Comparison of ENCODE assay signal across 10 cellular contexts in the genomic region with DNA sequence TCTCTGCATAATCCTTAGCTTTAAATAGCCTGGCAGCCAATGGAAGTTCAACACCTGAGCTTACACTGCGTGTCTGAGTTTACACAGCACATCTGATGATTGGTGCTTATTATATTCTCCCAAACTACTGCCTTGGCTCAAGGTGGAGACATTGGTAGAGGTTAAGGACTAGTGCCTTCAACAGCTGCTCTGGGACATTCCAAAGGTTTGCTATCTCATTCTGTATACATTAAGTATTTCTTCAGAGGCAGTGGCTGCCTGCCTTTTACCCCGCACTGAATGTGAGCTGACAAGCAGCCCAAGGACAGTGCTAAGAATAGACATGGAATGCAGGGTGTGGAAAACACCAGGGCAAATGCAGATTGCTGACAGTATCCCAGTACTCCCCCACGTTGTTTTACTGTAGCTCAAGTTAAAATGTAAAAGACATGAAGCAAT. TPM values are rescaled to one million over a fixed set of nuclear protein-coding genes. Genes with fewer than 3 reads are reported as not detected.
DNase-seq lines count a peak whose midpoint lies in the region; ATAC-seq and TF ChIP-seq lines count a peak whose summit lies in the region.
"Had no signal": no experiment of that assay in that cellular context is flagged by ENCODE, and none has a peak within 500 bp of the region (broad histone marks: within the 10 kb centered on the region; RNA-seq: fewer than 3 reads in every experiment).

No MANE protein-coding gene starts in this region.

- no peak for TF ChIP-seq CTCF in SK-N-SH (IDR thresholded peaks at IDR 0.05)
- no peak for TF ChIP-seq CTCF in gastroesophageal sphincter (IDR thresholded peaks at IDR 0.05)
- no peak for TF ChIP-seq CTCF in parathyroid adenoma (IDR thresholded peaks at IDR 0.05)

- peak overlapping the region; percentile 57 for H3K4me2 ChIP-seq in SK-N-SH
- no peak overlapping the region for H3K4me2 ChIP-seq in parathyroid adenoma (ENCODE audit: low read length)

- no peaks in the 10 kb centered on the region for H4K20me1 ChIP-seq in SK-N-SH (ENCODE audit: insufficient read depth)

- H3K36me3 ChIP-seq in SK-N-SH (replicated peaks in 1 of 2; ENCODE audit: control insufficient read depth in 1 of 2, insufficient read depth in 2 of 2, low read length in 1 of 2) (no peaks in the 10 kb centered on the region), gastroesophageal sphincter (no peaks in the 10 kb centered on the region), parathyroid adenoma (ENCODE audit: control insufficient read depth, insufficient read depth, low read length) (no peaks in the 10 kb centered on the region)

- no peak overlapping the region; the same call in 1 of the 2 replicates for H3K9ac ChIP-seq in SK-N-SH
- H3K9ac ChIP-seq in parathyroid adenoma, result no peak overlapping the region

- in situ Hi-C loops in Caki2 (cut with HindIII; ENCODE audit: low pct_unique_long_range_greater_than_20kb, low sequenced_read_pairs), result no loop called here

- peak overlapping the region; percentile 3 to 10; a peak in 2 of 4 replicates for H3K4me3 ChIP-seq in SK-N-SH (ENCODE audit: low read depth in 2 of 2, low read length in 1 of 2)
- peak overlapping the region; percentile 4 to 38 for H3K4me3 ChIP-seq in gastroesophageal sphincter
- no peak overlapping the region for H3K4me3 ChIP-seq in parathyroid adenoma (ENCODE audit: low read depth, low read length)

- ATAC-seq in gastroesophageal sphincter (peak; percentile 59), HG02870 (IDR thresholded peaks at IDR 0.05; ENCODE audit: unreplicated experiment) (no peak)
- no peak for ATAC-seq in stimulated activated effector memory CD8-positive, alpha-beta T cell treated with anti-CD3 and anti-CD28 coated beads, Interleukin-12 subunit alpha, Interleukin-12 subunit beta, amount 100 ng/mL, for 72 hours
- ATAC-seq: T-cell had no signal

- no peaks in the 10 kb centered on the region for H3K9me2 ChIP-seq in SK-N-SH

- no peak overlapping the region for H3K27ac Mint-ChIP-seq in stimulated activated effector memory CD8-positive, alpha-beta T cell treated with anti-CD3 and anti-CD28 coated beads, Interleukin-12 subunit alpha, Interleukin-12 subunit beta, amount 100 ng/mL, for 72 hours
- H3K27ac Mint-ChIP-seq: memory B cell, T-cell had no signal

- TF ChIP-seq EP300 in SK-N-SH (IDR thresholded peaks at IDR 0.05; ENCODE audit: borderline replicate concordance in 1 of 2, low read depth in 1 of 2, low read length in 1 of 2) (peak in 1 of 2 experiments; percentile 29; a peak in 1 of 4 replicates), gastroesophageal sphincter (IDR thresholded peaks at IDR 0.05) (no peak)

- H3K27me3 ChIP-seq in SK-N-SH (ENCODE audit: insufficient read depth) (no peaks in the 10 kb centered on the region), gastroesophageal sphincter (no peaks in the 10 kb centered on the region), parathyroid adenoma (ENCODE audit: control insufficient read depth, insufficient read depth, low read length) (no peaks in the 10 kb centered on the region)

- DNase-seq in Caki2 (ENCODE audit: low read depth) (peak; percentile 18), SK-N-SH (no peak), GM19238 (ENCODE audit: insufficient read length, low spot score) (no peak), NCI-H510A (lab: John Stamatoyannopoulos, UW) (no peak)
- DNase-seq in stimulated activated effector memory CD8-positive, alpha-beta T cell treated with anti-CD3 and anti-CD28 coated beads, Interleukin-12 subunit alpha, Interleukin-12 subunit beta, amount 100 ng/mL, for 72 hours (ENCODE audit: low spot score in 2 of 2), result no peak
- DNase-seq: T-cell had no signal

- no peak for TF ChIP-seq POLR2A in gastroesophageal sphincter (IDR thresholded peaks at IDR 0.05)

- H2AFZ ChIP-seq in SK-N-SH (ENCODE audit: low read depth) (peak overlapping the region; percentile 54; the same call in 1 of the 2 replicates), parathyroid adenoma (peak overlapping the region; percentile 42)

- POLR2A ChIA-PET in SK-N-SH (lab: Yijun Ruan, JAX), result no interaction called here

- H3K36me3 Mint-ChIP-seq in stimulated activated effector memory CD8-positive, alpha-beta T cell treated with anti-CD3 and anti-CD28 coated beads, Interleukin-12 subunit alpha, Interleukin-12 subunit beta, amount 100 ng/mL, for 72 hours, result no peaks in the 10 kb centered on the region
- H3K36me3 Mint-ChIP-seq: memory B cell, T-cell had no signal

- H3K79me2 ChIP-seq in SK-N-SH (ENCODE audit: insufficient read depth) (no peaks in the 10 kb centered on the region), parathyroid adenoma (no peaks in the 10 kb centered on the region)

- H3K4me1 Mint-ChIP-seq in stimulated activated effector memory CD8-positive, alpha-beta T cell treated with anti-CD3 and anti-CD28 coated beads, Interleukin-12 subunit alpha, Interleukin-12 subunit beta, amount 100 ng/mL, for 72 hours, result no peaks in the 10 kb centered on the region
- H3K4me1 Mint-ChIP-seq: memory B cell, T-cell had no signal

- 17% methylated on average over 3 of the region's 3 CpGs for WGBS in SK-N-SH (ENCODE audit: low lambda C conversion rate)
- WGBS in gastroesophageal sphincter (ENCODE audit: low coverage in 1 of 2), 2 donors, result 10 to 17% methylated on average over 2 to 3 of the region's 3 CpGs

- no peak overlapping the region for H3K4me3 Mint-ChIP-seq in stimulated activated effector memory CD8-positive, alpha-beta T cell treated with anti-CD3 and anti-CD28 coated beads, Interleukin-12 subunit alpha, Interleukin-12 subunit beta, amount 100 ng/mL, for 72 hours
- H3K4me3 Mint-ChIP-seq: memory B cell, T-cell had no signal

- CTCF ChIA-PET in SK-N-SH (lab: Yijun Ruan, JAX), result interaction anchor here (1.2 to 2.4 kb wide), 3 partner anchors 32 to 410 kb away, joined by 4 to 17 read pairs (median 8); no protein-coding TSS in a partner anchor

- no peaks in the 10 kb centered on the region for H3K9me3 Mint-ChIP-seq in stimulated activated effector memory CD8-positive, alpha-beta T cell treated with anti-CD3 and anti-CD28 coated beads, Interleukin-12 subunit alpha, Interleukin-12 subunit beta, amount 100 ng/mL, for 72 hours

- H3K9me3 ChIP-seq in SK-N-SH (no peaks in the 10 kb centered on the region), gastroesophageal sphincter (no peaks in the 10 kb centered on the region), parathyroid adenoma (ENCODE audit: control insufficient read depth, low read length) (no peaks in the 10 kb centered on the region)

- peaks cover 5 to 23% of the 10 kb centered on the region in 2 experiments; a peak in 3 of 4 replicates for H3K4me1 ChIP-seq in SK-N-SH (ENCODE audit: control insufficient read depth in 1 of 2, insufficient read depth in 2 of 2, low read depth in 1 of 2, low read length in 1 of 2)
- peaks cover 0 to 46% (median 0%) of the 10 kb centered on the region in 3 donors for H3K4me1 ChIP-seq in gastroesophageal sphincter
- H3K4me1 ChIP-seq in parathyroid adenoma, result peaks cover 4% of the 10 kb centered on the region

- H3F3A ChIP-seq in SK-N-SH (replicated peaks; ENCODE audit: insufficient read depth), result no peaks in the 10 kb centered on the region

- no peak for TF ChIP-seq RAD21 in SK-N-SH (IDR thresholded peaks at IDR 0.05; ENCODE audit: low read length)

- H3K27ac ChIP-seq in SK-N-SH (ENCODE audit: low read depth in 2 of 2, low read length in 1 of 2) (peak overlapping the region; percentile 42 to 78; a peak in 3 of 4 replicates), gastroesophageal sphincter (peak overlapping the region; percentile 56 to 84 (median 77)), parathyroid adenoma (no peak overlapping the region)

TF ChIP-seq in SK-N-SH, 30 proteins besides CTCF, POLR2A, EP300 and RAD21 (continues in another document):
- peak; percentile 41 for TF ChIP-seq TCF12 (IDR thresholded peaks at IDR 0.05)
- peak; percentile 19; the same call in 1 of the 2 replicates for TF ChIP-seq TEAD4 (IDR thresholded peaks at IDR 0.05; ENCODE audit: borderline replicate concordance, insufficient read depth)
- TF ChIP-seq, protein P1, sequence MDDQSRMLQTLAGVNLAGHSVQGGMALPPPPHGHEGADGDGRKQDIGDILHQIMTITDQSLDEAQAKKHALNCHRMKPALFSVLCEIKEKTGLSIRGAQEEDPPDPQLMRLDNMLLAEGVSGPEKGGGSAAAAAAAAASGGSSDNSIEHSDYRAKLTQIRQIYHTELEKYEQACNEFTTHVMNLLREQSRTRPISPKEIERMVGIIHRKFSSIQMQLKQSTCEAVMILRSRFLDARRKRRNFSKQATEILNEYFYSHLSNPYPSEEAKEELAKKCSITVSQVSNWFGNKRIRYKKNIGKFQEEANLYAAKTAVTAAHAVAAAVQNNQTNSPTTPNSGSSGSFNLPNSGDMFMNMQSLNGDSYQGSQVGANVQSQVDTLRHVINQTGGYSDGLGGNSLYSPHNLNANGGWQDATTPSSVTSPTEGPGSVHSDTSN (IDR thresholded peaks at IDR 0.05), result peak; percentile 51
- no peak for TF ChIP-seq NRF1 (IDR thresholded peaks at IDR 0.05; ENCODE audit: low read depth, low read length)
- TF ChIP-seq MXI1 (IDR thresholded peaks at IDR 0.05; ENCODE audit: low read depth, low read length), result no peak
- no peak for TF ChIP-seq EZH2phosphoT487 (IDR thresholded peaks at IDR 0.05; ENCODE audit: borderline replicate concordance, low read depth)
- no peak for TF ChIP-seq RCOR1 (IDR thresholded peaks at IDR 0.05; ENCODE audit: low read length)
- TF ChIP-seq MEF2A (IDR thresholded peaks at IDR 0.05; ENCODE audit: borderline replicate concordance, low read depth), result peak; percentile 88

RNA-seq across cellular contexts. Expression of a gene that starts 1.6 kb away (rescaled TPM):
- not detected in 2 replicates for total RNA-seq in Caki2 (2014; rRNA removed; shearing (Covaris generic); ENCODE audit: low replicate concordance)
- polyA plus RNA-seq in SK-N-SH (2012; rRNA removed), result 3.3 TPM in 2 replicates
- polyA plus RNA-seq in SK-N-SH (2012; cell fraction: cytosol; rRNA removed), result 3.1 TPM in 2 replicates
- 3.2 and 4.2 TPM in 2 replicates for polyA plus RNA-seq in SK-N-SH (2012; cell fraction: nucleus; rRNA removed)
- 10 to 100 TPM in 2 of 4 donors, 1 to 10 TPM in 2; 5.9 to 90.6 (median 32.1) TPM for total RNA-seq in gastroesophageal sphincter
- total RNA-seq: T-cell had no signal
